8 cellular contexts compared by ENCODE assay signal in the genomic region with DNA sequence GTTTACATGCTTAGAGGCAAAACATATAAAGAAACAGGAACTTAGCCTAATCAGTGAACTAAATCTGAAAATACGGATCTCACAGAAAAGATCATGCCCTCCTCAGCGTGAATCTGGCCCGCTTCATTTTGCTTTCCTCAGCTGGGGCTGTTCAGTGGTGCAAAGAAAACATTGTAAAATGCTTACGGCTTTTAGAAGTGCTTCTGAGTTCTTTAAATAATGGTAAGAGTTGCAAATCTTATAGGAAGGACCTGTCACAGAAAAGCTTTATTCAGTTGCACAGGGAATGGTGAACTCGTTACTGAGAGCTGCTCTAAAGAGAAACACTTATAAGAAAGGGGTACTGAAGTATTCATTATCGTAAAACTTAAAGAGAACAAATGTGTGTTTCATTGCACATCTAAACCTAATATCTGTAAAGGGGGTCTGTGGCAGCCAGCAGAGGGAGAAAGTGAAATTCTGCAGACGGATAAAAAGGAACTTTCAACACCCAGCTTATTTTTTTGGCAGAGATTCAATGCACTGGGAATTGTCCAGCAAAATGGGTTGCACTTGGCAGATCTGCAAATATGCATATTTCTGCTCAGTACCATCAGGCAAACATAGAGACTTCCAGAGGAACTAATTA.
DNase-seq lines count a peak whose midpoint lies in the region; ATAC-seq and TF ChIP-seq lines count a peak whose summit lies in the region.

No MANE protein-coding gene starts in this region.

- H3K18ac ChIP-seq in mesenchymal stem cell (ENCODE audit: low read depth in 1 of 2, low read length in 2 of 2) (no peak overlapping the region), H9 (ENCODE audit: insufficient read length, low read depth, low read length) (no peak overlapping the region)

- no peak overlapping the region for H3K56ac ChIP-seq in H9 (ENCODE audit: insufficient read length, low read depth, low read length)

- no peaks in the 10 kb centered on the region for H3K79me2 ChIP-seq in H9 (ENCODE audit: insufficient read depth, low read length)

- H2AFZ ChIP-seq in mesenchymal stem cell (ENCODE audit: low read depth, low read length) (no peak overlapping the region), H9 (ENCODE audit: low read length) (no peak overlapping the region)

- H3K27me3 ChIP-seq in mesenchymal stem cell (ENCODE audit: control insufficient read depth in 1 of 2, insufficient read depth in 1 of 2, low read length in 2 of 2) (no peaks in the 10 kb centered on the region), testis (no peaks in the 10 kb centered on the region), H9 (ENCODE audit: insufficient read depth, low read length) (no peaks in the 10 kb centered on the region)

- H3K14ac ChIP-seq in mesenchymal stem cell (ENCODE audit: low read length in 2 of 2) (no peak overlapping the region), H9 (ENCODE audit: insufficient read depth, low read length) (no peak overlapping the region)

- no peak for ATAC-seq in GM21723 (IDR thresholded peaks at IDR 0.05; ENCODE audit: unreplicated experiment)

- no peaks in the 10 kb centered on the region for H4K20me1 ChIP-seq in H9 (ENCODE audit: control insufficient read depth, insufficient read depth, insufficient read length)

- H2AK5ac ChIP-seq in mesenchymal stem cell (ENCODE audit: low read length, severe bottlenecking), result no peak overlapping the region
- H2AK5ac ChIP-seq in H9 (ENCODE audit: insufficient read length, low read length), result no peak overlapping the region

- intact Hi-C loops in testis (cut with DNase I; ENCODE audit: low total_unique reads), result no loop called here
- intact Hi-C loops in activated CD4-positive, alpha-beta T cell treated with anti-CD3 and anti-CD28 coated beads, Interleukin-2, amount 10 ng/mL, durations not matched to agents 24 days and 14 days (cut with micrococcal nuclease), result no loop called here

- no peaks in the 10 kb centered on the region for H3K9me3 Mint-ChIP-seq in activated CD4-positive, alpha-beta T cell treated with anti-CD3 and anti-CD28 coated beads, Interleukin-2, amount 10 ng/mL, durations not matched to agents 24 days and 14 days
- H3K9me3 Mint-ChIP-seq in H9, result no peaks in the 10 kb centered on the region

- CTCF ChIA-PET in AG04449 (lab: Yijun Ruan, JAX), result interaction anchor here (0.7 to 3.8 kb wide), 6 partner anchors 12 to 145 kb away, joined by 3 to 13 read pairs (median 3); no protein-coding TSS in a partner anchor
- CTCF ChIA-PET in HEK293T (lab: Yijun Ruan, JAX), result interaction anchor here (0.6 to 1.3 kb wide), 3 partner anchors 11 to 145 kb away, joined by 3 to 6 read pairs (median 4); no protein-coding TSS in a partner anchor

- no peak overlapping the region for H3K27ac Mint-ChIP-seq in activated CD4-positive, alpha-beta T cell treated with anti-CD3 and anti-CD28 coated beads, Interleukin-2, amount 10 ng/mL, durations not matched to agents 24 days and 14 days
- H3K27ac Mint-ChIP-seq in H9, result peak overlapping the region in 1 of 3 experiments; percentile 95; a peak in 2 of 7 replicates

- DNase-seq in AG04449 (ENCODE audit: low read depth, low spot score) (peak; percentile 28), HEK293T (ENCODE audit: extremely low spot score) (peak; percentile 47), astrocyte of the hippocampus (ENCODE audit: low read depth, low spot score) (peak; percentile 87), mesenchymal stem cell (peak; percentile 53), testis (no peak), H9 (no peak)
- DNase-seq in activated CD4-positive, alpha-beta T cell treated with anti-CD3 and anti-CD28 coated beads, Interleukin-2, amount 10 ng/mL, durations not matched to agents 24 days and 14 days, result no peak

- H3K4me3 Mint-ChIP-seq in activated CD4-positive, alpha-beta T cell treated with anti-CD3 and anti-CD28 coated beads, Interleukin-2, amount 10 ng/mL, durations not matched to agents 24 days and 14 days, result no peak overlapping the region
- H3K4me3 Mint-ChIP-seq in H9, result no peak overlapping the region

- no peaks in the 10 kb centered on the region for H3K36me3 ChIP-seq in mesenchymal stem cell (ENCODE audit: control insufficient read depth in 1 of 2, insufficient read depth in 2 of 2, low read depth in 1 of 2, low read length in 2 of 2)
- no peaks in the 10 kb centered on the region for H3K36me3 ChIP-seq in testis (ENCODE audit: low read depth, missing control alignments)

- H3K4me3 ChIP-seq in AG04449 (ENCODE audit: low read depth, low read length) (no peak overlapping the region), mesenchymal stem cell (ENCODE audit: insufficient read depth in 1 of 2, low read depth in 1 of 2, low read length in 2 of 2) (peak overlapping the region in 1 of 2 experiments; percentile 71), testis (peak overlapping the region in 1 of 2 donors; percentile 0)

- H3K4me2 ChIP-seq in mesenchymal stem cell (ENCODE audit: low read length, poor library complexity, severe bottlenecking) (peak overlapping the region; percentile 58), H9 (ENCODE audit: insufficient read depth, insufficient read length, low read length) (no peak overlapping the region)

- no peak for TF ChIP-seq POLR2A in testis (IDR thresholded peaks at IDR 0.05)

- H3K9ac ChIP-seq in mesenchymal stem cell (ENCODE audit: low read length) (peak overlapping the region; percentile 77), H9 (ENCODE audit: extremely low read depth, insufficient read length, low read length) (no peak overlapping the region)

- POLR2A ChIA-PET in AG04449 (lab: Yijun Ruan, JAX), result no interaction called here
- POLR2A ChIA-PET in HEK293T (lab: Yijun Ruan, JAX), result no interaction called here

- H3K4ac ChIP-seq in mesenchymal stem cell (ENCODE audit: low read depth in 1 of 2, low read length in 2 of 2), result no peak overlapping the region
- no peak overlapping the region for H3K4ac ChIP-seq in H9 (ENCODE audit: low read depth, low read length)

- no peaks in the 10 kb centered on the region for H3K36me3 Mint-ChIP-seq in activated CD4-positive, alpha-beta T cell treated with anti-CD3 and anti-CD28 coated beads, Interleukin-2, amount 10 ng/mL, durations not matched to agents 24 days and 14 days (ENCODE audit: low read depth)
- H3K36me3 Mint-ChIP-seq in H9 (ENCODE audit: insufficient read depth in 1 of 3, low read depth in 3 of 3), result peaks cover 0 to 3% (median 0%) of the 10 kb centered on the region in 3 experiments; a peak in 3 of 7 replicates

- H3K4me1 Mint-ChIP-seq in activated CD4-positive, alpha-beta T cell treated with anti-CD3 and anti-CD28 coated beads, Interleukin-2, amount 10 ng/mL, durations not matched to agents 24 days and 14 days, result no peaks in the 10 kb centered on the region
- H3K4me1 Mint-ChIP-seq in H9, result peaks cover 13 to 14% of the 10 kb centered on the region in 2 experiments; a peak in 3 of 4 replicates

- H2BK5ac ChIP-seq in mesenchymal stem cell (ENCODE audit: low read depth, low read length, poor library complexity, severe bottlenecking) (no peak overlapping the region), H9 (ENCODE audit: insufficient read length, low read length) (no peak overlapping the region)

- H4K5ac ChIP-seq in H9 (ENCODE audit: insufficient read length, low read depth, low read length), result no peak overlapping the region

- no peaks in the 10 kb centered on the region for H3K23me2 ChIP-seq in H9 (ENCODE audit: insufficient read length, low read depth, low read length, poor library complexity, severe bottlenecking)

- H3K23ac ChIP-seq in mesenchymal stem cell (ENCODE audit: low read length in 2 of 2) (no peak overlapping the region), H9 (ENCODE audit: insufficient read length, low read depth, low read length) (no peak overlapping the region)

- no peak overlapping the region for H2BK12ac ChIP-seq in mesenchymal stem cell (ENCODE audit: low read length in 2 of 2)
- H2BK12ac ChIP-seq in H9 (ENCODE audit: insufficient read length, low read depth, low read length), result no peak overlapping the region

- H3T11ph ChIP-seq in H9 (ENCODE audit: low read length), result no peak overlapping the region

- H4K8ac ChIP-seq in mesenchymal stem cell (ENCODE audit: low read length) (no peak overlapping the region), H9 (replicated peaks; ENCODE audit: insufficient read length, low read depth, low read length) (no peak overlapping the region)

- H3K4me1 ChIP-seq in mesenchymal stem cell (ENCODE audit: control insufficient read depth, insufficient read depth, low read depth, low read length) (no peaks in the 10 kb centered on the region), testis (no peaks in the 10 kb centered on the region), H9 (ENCODE audit: insufficient read depth, low read length) (peaks cover 5% of the 10 kb centered on the region; the same call in 1 of the 2 replicates)

- H3K27me3 Mint-ChIP-seq in activated CD4-positive, alpha-beta T cell treated with anti-CD3 and anti-CD28 coated beads, Interleukin-2, amount 10 ng/mL, durations not matched to agents 24 days and 14 days, result peaks cover 11% of the 10 kb centered on the region
- H3K27me3 Mint-ChIP-seq in H9 (ENCODE audit: low read depth), result no peaks in the 10 kb centered on the region

- 29% methylated on average over 6 of the region's 7 CpGs for WGBS in mesenchymal stem cell
- whole genome bisulfite sequencing in testis, 2 donors, result 15 to 19% methylated on average over 7 of the region's 7 CpGs
- WGBS in H9 (ENCODE audit: extremely low coverage, insufficient read length, low lambda C conversion rate), result no CpG with 5 or more reads among the region's 7 CpGs

- H2BK15ac ChIP-seq in mesenchymal stem cell (ENCODE audit: low read depth, poor library complexity, severe bottlenecking), result no peak overlapping the region
- H2BK15ac ChIP-seq in H9 (ENCODE audit: low read depth, low read length), result no peak overlapping the region

- no peak overlapping the region for H4K91ac ChIP-seq in mesenchymal stem cell (ENCODE audit: low read length)
- no peak overlapping the region for H4K91ac ChIP-seq in H9 (ENCODE audit: insufficient read length, low read depth, low read length)

- H2BK20ac ChIP-seq in H9 (ENCODE audit: low read depth, low read length, poor library complexity, severe bottlenecking), result no peak overlapping the region

- H3K27ac ChIP-seq in mesenchymal stem cell (ENCODE audit: low read length, poor library complexity, severe bottlenecking) (peak overlapping the region; percentile 47), testis (peak overlapping the region in 1 of 2 donors; percentile 1), H9 (ENCODE audit: insufficient read length, low read depth, low read length) (no peak overlapping the region)

- no peak overlapping the region for H2BK120ac ChIP-seq in mesenchymal stem cell (ENCODE audit: low read depth, low read length)
- no peak overlapping the region for H2BK120ac ChIP-seq in H9 (ENCODE audit: low read depth, low read length, poor library complexity, severe bottlenecking)

- H3K79me1 ChIP-seq in mesenchymal stem cell (replicated peaks; ENCODE audit: low read length, poor library complexity, severe bottlenecking) (no peaks in the 10 kb centered on the region), H9 (ENCODE audit: insufficient read depth, low read depth, low read length, poor library complexity, severe bottlenecking) (no peaks in the 10 kb centered on the region)

- H3K9me3 ChIP-seq in mesenchymal stem cell (ENCODE audit: control insufficient read depth, low read length), result no peaks in the 10 kb centered on the region
- H3K9me3 ChIP-seq in testis, result no peaks in the 10 kb centered on the region
- no peaks in the 10 kb centered on the region for H3K9me3 ChIP-seq in H9 (ENCODE audit: control insufficient read depth, low read depth, low read length)

- no peak for TF ChIP-seq CTCF in AG04449 (IDR thresholded peaks at IDR 0.05; ENCODE audit: insufficient read depth, low read length, missing control alignments)
- TF ChIP-seq CTCF in testis (IDR thresholded peaks at IDR 0.05), result peak in 1 of 3 experiments; percentile 5
- TF ChIP-seq CTCF in H9 (conservative IDR thresholded peaks at IDR 0.05), result no peak

Comparison
In these comparisons a context has a peak if more than half of its experiments do, and no peak if none do; other contexts are left out.
1. DNase-seq: peak in AG04449 (single experiment), HEK293T (single experiment), astrocyte of the hippocampus (single experiment) and mesenchymal stem cell (single experiment); none in testis (single experiment), activated CD4-positive, alpha-beta T cell treated with anti-CD3 and anti-CD28 coated beads, Interleukin-2, amount 10 ng/mL, durations not matched to agents 24 days and 14 days (single experiment) and H9 (single experiment).